Comparison of ENCODE assay signal across 23 cellular contexts in the genomic region with DNA sequence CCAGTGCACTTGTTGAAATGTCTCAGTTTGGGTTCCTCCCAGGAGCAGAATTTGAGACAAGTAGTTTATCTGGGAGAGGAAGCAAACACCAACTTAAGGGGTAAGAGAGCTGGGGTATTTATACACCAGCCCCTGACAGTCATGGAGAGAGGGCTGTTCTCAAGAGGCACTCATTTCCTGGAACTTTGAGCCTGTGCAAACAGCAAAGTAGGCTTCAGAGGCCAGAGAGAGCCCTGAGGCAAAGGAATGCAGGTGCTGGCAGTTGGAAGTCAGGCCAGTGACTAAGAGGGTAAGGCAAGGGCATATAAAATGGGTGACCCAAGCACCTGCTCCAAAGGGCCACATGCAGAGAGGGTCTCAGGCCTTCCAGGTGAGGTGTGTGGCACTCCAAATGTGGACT. TPM values are rescaled to one million over a fixed set of nuclear protein-coding genes. Genes with fewer than 3 reads are reported as not detected.
DNase-seq lines count a peak whose midpoint lies in the region; ATAC-seq, FAIRE-seq and TF ChIP-seq lines count a peak whose summit lies in the region.
"Had no signal": no experiment of that assay in that cellular context is flagged by ENCODE, and none has a peak within 500 bp of the region (broad histone marks: within the 10 kb centered on the region; RNA-seq: fewer than 3 reads in every experiment).

No MANE protein-coding gene starts in this region.

- FAIRE-seq in small intestine (lab: Jason Lieb, UNC): no peak
- FAIRE-seq: A549, G401.6, GM12891, GM19239, H1 had no signal

- H3K4me3 ChIP-seq in left lung: no peak overlapping the region
- no peak overlapping the region for H3K4me3 ChIP-seq in small intestine (ENCODE audit: low read depth in 1 of 2, low read length in 2 of 2)
- H3K4me3 ChIP-seq: A549 had no signal

- intact Hi-C loops in left lung (cut with DNase I): no loop called here

- no peak overlapping the region for H3K27ac ChIP-seq in left lung
- H3K27ac ChIP-seq in small intestine (ENCODE audit: low read depth in 1 of 2, low read length in 1 of 2): no peak overlapping the region
- H3K27ac ChIP-seq: 22Rv1, A549, HL-60 had no signal

- DNase-seq in DMS53 (lab: John Stamatoyannopoulos, UW) (peak; percentile 49), DMS53 treated with DMSO at 0.1 percent for 48 hours (lab: John Stamatoyannopoulos, UW; ENCODE audit: unreplicated experiment) (no peak), NCI-H69 (lab: John Stamatoyannopoulos, UW) (peak; percentile 29), left lung (peak in 1 of 2 donors; percentile 43), small intestine (peak; percentile 33), SW 1271 (lab: John Stamatoyannopoulos, UW) (no peak), SKM-1 (lab: John Stamatoyannopoulos, UW; ENCODE audit: unreplicated experiment) (no peak), H4 (ENCODE audit: low spot score) (no peak)
- DNase-seq: AML-193; Calu3; CD4-positive, alpha-beta memory T cell; HCEC 1CT; IMR-90 had no signal

- no peak for TF ChIP-seq CTCF in left lung (IDR thresholded peaks at IDR 0.05)

- H3K27me3 ChIP-seq in left lung (no peaks in the 10 kb centered on the region), small intestine (ENCODE audit: control insufficient read depth in 2 of 2, insufficient read depth in 2 of 2, low read length in 2 of 2) (no peaks in the 10 kb centered on the region)

- peak; percentile 83 for ATAC-seq in left lung
- ATAC-seq: A549 had no signal

- H3K36me3 ChIP-seq in left lung (no peaks in the 10 kb centered on the region), small intestine (ENCODE audit: control insufficient read depth in 2 of 2, insufficient read depth in 2 of 2, low read length in 2 of 2) (no peaks in the 10 kb centered on the region)

- H3K4me1 ChIP-seq in left lung (no peaks in the 10 kb centered on the region), small intestine (ENCODE audit: control insufficient read depth in 2 of 2, insufficient read depth in 1 of 2, low read depth in 1 of 2, low read length in 1 of 2) (no peaks in the 10 kb centered on the region)
- H3K4me1 ChIP-seq: A549 had no signal

- H3K9me3 ChIP-seq in left lung (peaks cover 0 to 4% of the 10 kb centered on the region in 2 donors), small intestine (ENCODE audit: control insufficient read depth, low read depth) (no peaks in the 10 kb centered on the region)

RNA-seq across cellular contexts. Expression of gene MS4A18, which starts 16.1 kb away (rescaled TPM):
- not detected for total RNA-seq in left lung
- 1 to 10 TPM in 1 of 3 donors, under 1 TPM in 1, not detected in 1; 0.97 to 1.1 TPM for polyA plus RNA-seq in small intestine
- not detected in 2 replicates for total RNA-seq in H4 (2014; rRNA removed; shearing (Covaris generic))
- total RNA-seq: Calu3; CD4-positive, alpha-beta memory T cell; H1; HT1080; IMR-90 had no signal
- polyA plus RNA-seq: A549; BJ; CD14-positive monocyte; CD4-positive, alpha-beta memory T cell; H1; IMR-90 had no signal

RNA-seq across cellular contexts. Expression of gene MS4A15, which starts 16.1 kb away (rescaled TPM):
- 10 to 100 TPM in 1 of 2 donors, 1 to 10 TPM in 1; 8.7 to 13.4 TPM for total RNA-seq in left lung
- 1 to 10 TPM in 2 of 3 donors, under 1 TPM in 1; 0.09 to 7.6 (median 5.1) TPM for polyA plus RNA-seq in small intestine
- not detected in 2 replicates for total RNA-seq in H4 (2014; rRNA removed; shearing (Covaris generic))
- total RNA-seq: Calu3; CD4-positive, alpha-beta memory T cell; HT1080; IMR-90 had no signal
- polyA plus RNA-seq: A549; BJ; CD14-positive monocyte; CD4-positive, alpha-beta memory T cell; IMR-90 had no signal

RNA-seq across cellular contexts. Expression of gene MS4A8, which starts 41.2 kb away (rescaled TPM):
- total RNA-seq in left lung: 10 to 100 TPM in 1 of 2 donors, not detected in 1; 11.8 TPM
- polyA plus RNA-seq in small intestine: 100 to 1,000 TPM in 2 of 3 donors, 10 to 100 TPM in 1; 35.7 to 265 (median 225) TPM
- 0.17 TPM in 1 of 2 replicates, not detected in the other for total RNA-seq in H4 (2014; rRNA removed; shearing (Covaris generic))
- total RNA-seq: CD4-positive, alpha-beta memory T cell; H1; HT1080; IMR-90 had no signal
- polyA plus RNA-seq: A549; BJ; CD14-positive monocyte; CD4-positive, alpha-beta memory T cell; H1; IMR-90 had no signal

RNA-seq across cellular contexts. Expression of gene MS4A10, which starts 44.6 kb away (rescaled TPM):
- total RNA-seq in left lung: not detected
- polyA plus RNA-seq in small intestine: 10 to 100 TPM in 2 of 3 donors, 1 to 10 TPM in 1; 9.5 to 61.9 (median 53.2) TPM
- not detected in 2 replicates for total RNA-seq in H4 (2014; rRNA removed; shearing (Covaris generic))
- total RNA-seq: Calu3; CD4-positive, alpha-beta memory T cell; H1; HT1080; IMR-90 had no signal
- polyA plus RNA-seq: A549; BJ; CD14-positive monocyte; CD4-positive, alpha-beta memory T cell; H1; IMR-90 had no signal

Comparison
In these comparisons a context has a peak if more than half of its experiments do, and no peak if none do; other contexts are left out.
1. DNase-seq: peak in DMS53 (single experiment), NCI-H69 (single experiment) and small intestine (single experiment); none in DMS53 treated with DMSO at 0.1 percent for 48 hours (single experiment), SW 1271 (0 of 2), SKM-1 (single experiment) and H4 (single experiment).